Comparison of ENCODE assay signal across 1 cellular context in genomic region chr22:21054714-21055563, GRCh38.
A peak's percentile ranks its signal among the peaks of the same experiment; 100 is the strongest.
TF ChIP-seq lines count a peak whose summit lies in the region.

No MANE protein-coding gene starts in this region.

TF ChIP-seq in K562, 482 proteins besides CTCF, POLR2A, EP300 and RAD21 (continues in another document):
- TF ChIP-seq FOS (IDR thresholded peaks at IDR 0.05; ENCODE audit: extremely low read depth, insufficient read length), result no peak
- no peak for TF ChIP-seq RBBP5 (IDR thresholded peaks at IDR 0.05; ENCODE audit: borderline replicate concordance, insufficient read depth, low read length, poor library complexity, severe bottlenecking)
- TF ChIP-seq GABPB1 (CRISPR knock-in tag; IDR thresholded peaks at IDR 0.05), result 0 out of 2 replicates have a peak, but pooled peaks have one; percentile 35
- TF ChIP-seq ZFP30 (CRISPR knock-in tag; IDR thresholded peaks at IDR 0.05; ENCODE audit: borderline replicate concordance), result no peak
- no peak for TF ChIP-seq ZNF175 (CRISPR knock-in tag; IDR thresholded peaks at IDR 0.05; ENCODE audit: low read depth)
- TF ChIP-seq ZBTB17 (CRISPR knock-in tag; IDR thresholded peaks at IDR 0.05), result no peak
- no peak for TF ChIP-seq NFE2L1 (tag; IDR thresholded peaks at IDR 0.05; ENCODE audit: borderline replicate concordance, low read depth)
- TF ChIP-seq PHB (CRISPR knock-in tag; IDR thresholded peaks at IDR 0.05), result no peak
- no peak for TF ChIP-seq CTCFL (IDR thresholded peaks at IDR 0.05; ENCODE audit: borderline replicate concordance, insufficient read depth, low read depth, low read length, poor library complexity, severe bottlenecking)
- no peak for TF ChIP-seq NFYB (IDR thresholded peaks at IDR 0.05; ENCODE audit: extremely low read depth, insufficient read length)
- peak; percentile 61 for TF ChIP-seq KDM5B (IDR thresholded peaks at IDR 0.05; ENCODE audit: insufficient replicate concordance, low read depth, low read length)
- TF ChIP-seq HNRNPLL (IDR thresholded peaks at IDR 0.05; ENCODE audit: low read depth, low read length, poor library complexity, severe bottlenecking), result peak; percentile 9
- no peak; a peak in 1 of 3 replicates for TF ChIP-seq CBX3 (IDR thresholded peaks at IDR 0.05; ENCODE audit: borderline replicate concordance in 1 of 2, low read length in 2 of 2)
- peak; percentile 41; the same call in 1 of the 2 replicates for TF ChIP-seq ZC3H4 (CRISPR knock-in tag; IDR thresholded peaks at IDR 0.05; ENCODE audit: borderline replicate concordance)
- TF ChIP-seq HBP1 (CRISPR knock-in tag; IDR thresholded peaks at IDR 0.05), result no peak
- TF ChIP-seq ZKSCAN1 (IDR thresholded peaks at IDR 0.05; ENCODE audit: low read depth, low read length), result 0 out of 2 replicates have a peak, but pooled peaks have one; percentile 8
- TF ChIP-seq NUFIP1 (IDR thresholded peaks at IDR 0.05; ENCODE audit: partially characterized antibody), result no peak
- TF ChIP-seq CTBP1 (IDR thresholded peaks at IDR 0.05; ENCODE audit: borderline replicate concordance), result no peak
- no peak for TF ChIP-seq MAZ (CRISPR knock-in tag; conservative IDR thresholded peaks at IDR 0.05 in 1 of 2, IDR thresholded peaks at IDR 0.05 in 1 of 2)
- 0 out of 2 replicates have a peak, but pooled peaks have one; percentile 38 for TF ChIP-seq PTBP1 (IDR thresholded peaks at IDR 0.05; ENCODE audit: low read depth, low read length)
- 0 out of 2 replicates have a peak, but pooled peaks have one; percentile 70 for TF ChIP-seq TAF15 (IDR thresholded peaks at IDR 0.05; ENCODE audit: low read depth, low read length)
- TF ChIP-seq CREM (IDR thresholded peaks at IDR 0.05; ENCODE audit: low read depth), result no peak
- TF ChIP-seq POLR2G (IDR thresholded peaks at IDR 0.05; ENCODE audit: low read depth, low read length), result no peak
- TF ChIP-seq ZNF785 (CRISPR knock-in tag; IDR thresholded peaks at IDR 0.05), result no peak
- TF ChIP-seq SRSF7 (optimal IDR thresholded peaks at IDR 0.05; ENCODE audit: low read depth, low read length), result no peak
- TF ChIP-seq THAP12 (CRISPR knock-in tag; IDR thresholded peaks at IDR 0.05), result 0 out of 2 replicates have a peak, but pooled peaks have one; percentile 26
- TF ChIP-seq ZNF695 (CRISPR knock-in tag; IDR thresholded peaks at IDR 0.05), result no peak
- TF ChIP-seq MBD1 (CRISPR knock-in tag; IDR thresholded peaks at IDR 0.05), result no peak
- peak; percentile 27; the same call in 1 of the 2 replicates for TF ChIP-seq ZBED1 (IDR thresholded peaks at IDR 0.05)
- no peak for TF ChIP-seq ZNF280A (IDR thresholded peaks at IDR 0.05; ENCODE audit: low read depth, partially characterized antibody)
- no peak for TF ChIP-seq ZNF644 (tag; IDR thresholded peaks at IDR 0.05; ENCODE audit: low read depth)
- TF ChIP-seq MYC (IDR thresholded peaks at IDR 0.05; ENCODE audit: low read depth, low read length), result no peak
- TF ChIP-seq MYC (CRISPR knock-in tag; IDR thresholded peaks at IDR 0.05; ENCODE audit: borderline replicate concordance, low read depth), result no peak
- no peak for TF ChIP-seq TEAD2 (tag; IDR thresholded peaks at IDR 0.05)
- TF ChIP-seq RBM17 (IDR thresholded peaks at IDR 0.05; ENCODE audit: borderline replicate concordance, low read depth, low read length), result no peak
- no peak for TF ChIP-seq ELF2 (CRISPR knock-in tag; IDR thresholded peaks at IDR 0.05)
- peak in 1 of 2 experiments; percentile 88; a peak in 1 of 4 replicates for TF ChIP-seq ZNF639 (CRISPR knock-in tag; conservative IDR thresholded peaks at IDR 0.05 in 1 of 2, IDR thresholded peaks at IDR 0.05 in 1 of 2)
- TF ChIP-seq CBFB (CRISPR knock-in tag; IDR thresholded peaks at IDR 0.05), result peak; percentile 12; the same call in 1 of the 2 replicates
- TF ChIP-seq NCOA6 (IDR thresholded peaks at IDR 0.05), result no peak
- no peak for TF ChIP-seq E2F4 (CRISPR knock-in tag; IDR thresholded peaks at IDR 0.05; ENCODE audit: low read depth)
- TF ChIP-seq CEBPB (tag; IDR thresholded peaks at IDR 0.05), result peak; percentile 85
- TF ChIP-seq ZNF512 (tag; IDR thresholded peaks at IDR 0.05), result no peak
- TF ChIP-seq HLTF (IDR thresholded peaks at IDR 0.05), result no peak
- TF ChIP-seq HDAC6 (IDR thresholded peaks at IDR 0.05; ENCODE audit: low read depth, low read length), result no peak
- no peak for TF ChIP-seq BCLAF1 (IDR thresholded peaks at IDR 0.05; ENCODE audit: borderline replicate concordance in 1 of 2, control insufficient read depth in 1 of 2, low read depth in 2 of 2, low read length in 1 of 2)
- TF ChIP-seq RUNX1 (IDR thresholded peaks at IDR 0.05; ENCODE audit: low read depth), result 0 out of 2 replicates have a peak, but pooled peaks have one; percentile 15
- no peak for TF ChIP-seq MTA2 (IDR thresholded peaks at IDR 0.05; ENCODE audit: low read depth)
- TF ChIP-seq ZNF184 (CRISPR knock-in tag; IDR thresholded peaks at IDR 0.05), result peak; percentile 69; the same call in 1 of the 2 replicates
- TF ChIP-seq ZNF212 (CRISPR knock-in tag; IDR thresholded peaks at IDR 0.05), result no peak
- no peak for TF ChIP-seq BRCA1 (IDR thresholded peaks at IDR 0.05)
- TF ChIP-seq BRCA1 (CRISPR knock-in tag; IDR thresholded peaks at IDR 0.05), result 0 out of 2 replicates have a peak, but pooled peaks have one; percentile 50
- TF ChIP-seq LARP7 (IDR thresholded peaks at IDR 0.05), result no peak
